Comparison of ENCODE assay signal across 8 cellular contexts in the genomic region with DNA sequence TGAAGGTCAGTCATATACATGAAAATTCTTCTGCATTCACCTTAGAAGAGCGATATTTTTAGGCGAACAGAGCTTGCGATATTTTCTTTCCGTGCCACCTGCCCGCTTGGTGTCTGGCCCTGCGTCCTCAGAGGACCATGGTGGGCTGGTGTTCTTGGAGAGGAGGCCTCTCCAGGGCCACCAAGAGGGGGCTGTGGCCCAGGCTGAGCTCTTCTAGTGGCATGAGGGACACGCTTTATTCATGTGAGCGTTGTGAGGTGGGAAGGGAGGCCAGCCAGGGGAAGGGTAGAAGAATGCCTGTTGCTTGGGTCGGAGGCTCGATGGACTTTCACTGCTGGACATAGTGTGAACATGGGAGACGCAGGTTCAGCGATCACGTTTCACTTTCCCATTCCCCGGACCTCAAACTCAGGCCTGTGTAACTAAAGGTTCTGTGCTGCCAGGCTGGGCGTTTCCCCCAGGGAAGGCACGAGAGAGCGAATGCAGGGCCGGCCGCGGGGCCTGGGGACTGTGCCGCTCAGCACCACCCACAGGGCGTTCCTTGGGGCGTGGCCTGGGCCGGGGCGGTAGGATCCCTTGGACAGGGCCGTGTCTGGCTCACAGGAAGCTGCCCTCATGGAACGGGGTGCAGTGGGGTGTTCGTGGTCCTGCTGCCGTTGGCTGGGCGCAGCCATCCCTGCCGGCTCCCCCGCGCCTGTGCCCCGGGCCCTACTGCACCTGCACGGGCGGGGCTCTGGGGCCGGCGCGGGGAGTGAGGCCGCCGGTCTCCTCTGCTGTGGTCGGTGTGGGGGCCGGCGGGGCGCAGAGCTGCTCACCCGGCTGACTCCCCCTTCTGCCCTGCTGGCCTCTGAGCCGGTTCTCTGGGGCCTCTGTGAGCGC. TPM values are rescaled to one million over a fixed set of nuclear protein-coding genes. Genes with fewer than 3 reads are reported as not detected.
DNase-seq lines count a peak whose midpoint lies in the region; ATAC-seq lines count a peak whose summit lies in the region.

No MANE protein-coding gene starts in this region.

- H2BK5ac ChIP-seq in mesendoderm (ENCODE audit: low read length) = no peak overlapping the region

- H3K36me3 Mint-ChIP-seq in activated CD8-positive, alpha-beta T cell treated with anti-CD3 and anti-CD28 coated beads, Interleukin-2, amount 10 ng/mL, durations not matched to agents 7 days and 5 days (ENCODE audit: low read depth) = no peaks in the 10 kb centered on the region
- H3K36me3 Mint-ChIP-seq in effector memory CD8-positive, alpha-beta T cell (ENCODE audit: insufficient read depth) = peaks cover 20% of the 10 kb centered on the region

- H3K79me2 ChIP-seq in mesendoderm (ENCODE audit: control insufficient read depth, insufficient read depth, low read length) = no peaks in the 10 kb centered on the region

- no peak overlapping the region for H2BK120ac ChIP-seq in mesendoderm (ENCODE audit: low read depth, low read length)

- H3K9ac ChIP-seq in mesendoderm (ENCODE audit: low read length) = peak overlapping the region; percentile 50

- peaks cover 14% of the 10 kb centered on the region for H3K27me3 Mint-ChIP-seq in activated CD8-positive, alpha-beta T cell treated with anti-CD3 and anti-CD28 coated beads, Interleukin-2, amount 10 ng/mL, durations not matched to agents 7 days and 5 days (ENCODE audit: low read depth)
- H3K27me3 Mint-ChIP-seq in effector memory CD8-positive, alpha-beta T cell = no peaks in the 10 kb centered on the region

- H3K23ac ChIP-seq in mesendoderm (ENCODE audit: low read length) = no peak overlapping the region

- CTCF ChIA-PET in activated CD8-positive, alpha-beta T cell treated with anti-CD3 and anti-CD28 coated beads, Interleukin-2, amount 10 ng/mL, durations not matched to agents 7 days and 5 days (lab: Charles Lee) = interaction anchor here (0.5 to 1.4 kb wide), 4 partner anchors 82 to 259 kb away, joined by 3 to 4 read pairs (median 3); no protein-coding TSS in a partner anchor

- no CpG with 5 or more reads among the region's 48 CpGs for WGBS in mesendoderm (ENCODE audit: extremely low coverage, insufficient coverage, low lambda C conversion rate)

- no peak overlapping the region for H3K27ac ChIP-seq in mesendoderm (ENCODE audit: low read depth, low read length)

- no peaks in the 10 kb centered on the region for H3K79me1 ChIP-seq in mesendoderm (ENCODE audit: low read length)

- no peaks in the 10 kb centered on the region for H3K9me3 Mint-ChIP-seq in activated CD8-positive, alpha-beta T cell treated with anti-CD3 and anti-CD28 coated beads, Interleukin-2, amount 10 ng/mL, durations not matched to agents 7 days and 5 days (ENCODE audit: insufficient read depth)
- H3K9me3 Mint-ChIP-seq in effector memory CD8-positive, alpha-beta T cell = no peaks in the 10 kb centered on the region

- no peak overlapping the region for H3K18ac ChIP-seq in mesendoderm (ENCODE audit: low read length)

- H3K4me2 ChIP-seq in mesendoderm (ENCODE audit: low read length) = peak overlapping the region; percentile 87

- H3K36me3 ChIP-seq in mesendoderm (ENCODE audit: control insufficient read depth, insufficient read depth, low read length) = no peaks in the 10 kb centered on the region

- no peak overlapping the region for H2AK5ac ChIP-seq in mesendoderm (ENCODE audit: low read length)

- peak; percentile 90 for DNase-seq in AG08396 (ENCODE audit: low spot score)
- DNase-seq in NCI-H526 (lab: John Stamatoyannopoulos, UW) = peak; percentile 23 to 90
- DNase-seq in activated CD8-positive, alpha-beta T cell treated with anti-CD3 and anti-CD28 coated beads, Interleukin-2, amount 10 ng/mL, durations not matched to agents 7 days and 5 days = peak; percentile 87
- DNase-seq in effector memory CD8-positive, alpha-beta T cell = peak; percentile 80 to 81 (median 81)
- peak; percentile 55 for DNase-seq in mesendoderm
- peak; percentile 70 for DNase-seq in stimulated activated CD8-positive, alpha-beta memory T cell treated with anti-CD3 and anti-CD28 coated beads, Interleukin-15, amount 100 ng/mL, for 1 hour (ENCODE audit: low read depth)

- H3K27ac Mint-ChIP-seq in activated CD8-positive, alpha-beta T cell treated with anti-CD3 and anti-CD28 coated beads, Interleukin-2, amount 10 ng/mL, durations not matched to agents 7 days and 5 days = peak overlapping the region; percentile 98
- peak overlapping the region; percentile 99 for H3K27ac Mint-ChIP-seq in effector memory CD8-positive, alpha-beta T cell

- no peak overlapping the region for H4K8ac ChIP-seq in mesendoderm (ENCODE audit: low read depth, low read length)

- H3K4me3 Mint-ChIP-seq in activated CD8-positive, alpha-beta T cell treated with anti-CD3 and anti-CD28 coated beads, Interleukin-2, amount 10 ng/mL, durations not matched to agents 7 days and 5 days = peak overlapping the region; percentile 96
- peak overlapping the region; percentile 84 to 99 for H3K4me3 Mint-ChIP-seq in effector memory CD8-positive, alpha-beta T cell

- H3K27me3 ChIP-seq in mesendoderm (ENCODE audit: insufficient read depth, low read length, poor library complexity) = peaks cover 6% of the 10 kb centered on the region

- ATAC-seq in GM18909 (IDR thresholded peaks at IDR 0.05; ENCODE audit: poor library complexity, unreplicated experiment) = peak; percentile 90
- ATAC-seq in HG03139 (IDR thresholded peaks at IDR 0.05; ENCODE audit: unreplicated experiment) = peak; percentile 79
- peak; percentile 95 for ATAC-seq in activated CD8-positive, alpha-beta T cell treated with anti-CD3 and anti-CD28 coated beads, Interleukin-2, amount 10 ng/mL, durations not matched to agents 7 days and 5 days
- ATAC-seq in effector memory CD8-positive, alpha-beta T cell (replicated peaks) = peak; percentile 82

- peak overlapping the region; percentile 80 for H3K56ac ChIP-seq in mesendoderm (ENCODE audit: low read length)

- no peaks in the 10 kb centered on the region for H3K4me1 ChIP-seq in mesendoderm (ENCODE audit: control insufficient read depth, low read depth, low read length)

- peaks cover 19% of the 10 kb centered on the region for H3K4me1 Mint-ChIP-seq in activated CD8-positive, alpha-beta T cell treated with anti-CD3 and anti-CD28 coated beads, Interleukin-2, amount 10 ng/mL, durations not matched to agents 7 days and 5 days (ENCODE audit: low read depth)
- H3K4me1 Mint-ChIP-seq in effector memory CD8-positive, alpha-beta T cell (ENCODE audit: low read depth in 2 of 2) = peaks cover 24 to 29% of the 10 kb centered on the region in 2 donors

- H3K4ac ChIP-seq in mesendoderm (ENCODE audit: low read depth, low read length) = no peak overlapping the region

- H4K5ac ChIP-seq in mesendoderm (ENCODE audit: low read length) = no peak overlapping the region

- H3K4me3 ChIP-seq in mesendoderm (ENCODE audit: low read length) = peak overlapping the region; percentile 24

- POLR2A ChIA-PET in activated CD8-positive, alpha-beta T cell treated with anti-CD3 and anti-CD28 coated beads, Interleukin-2, amount 10 ng/mL, durations not matched to agents 7 days and 5 days (lab: Charles Lee) = interaction anchor here (0.6 to 1.6 kb wide), 6 partner anchors 22 to 280 kb away, joined by 3 to 4 read pairs (median 3); partner anchors contain the start of gene CLPTM1L

- H2BK15ac ChIP-seq in mesendoderm (replicated peaks; ENCODE audit: low read depth) = no peak overlapping the region

RNA-seq across cellular contexts. Expression of gene CLPTM1L, which starts 40.7 kb away (rescaled TPM):
- total RNA-seq in activated CD8-positive, alpha-beta T cell treated with anti-CD3 and anti-CD28 coated beads, Interleukin-2, amount 10 ng/mL, durations not matched to agents 7 days and 5 days = 10 to 100 TPM; 80.0 to 83.8 TPM
- 78.0 TPM for polyA plus RNA-seq in mesendoderm (2013, experiment 1 of 2)
- 78.4 TPM for polyA plus RNA-seq in mesendoderm (2013, experiment 2 of 2)

RNA-seq across cellular contexts. Expression of gene SLC6A3, which starts 59.6 kb away (rescaled TPM):
- not detected for total RNA-seq in activated CD8-positive, alpha-beta T cell treated with anti-CD3 and anti-CD28 coated beads, Interleukin-2, amount 10 ng/mL, durations not matched to agents 7 days and 5 days
- polyA plus RNA-seq in mesendoderm (2013, experiment 1 of 2) = 0.15 TPM
- 0.11 TPM for polyA plus RNA-seq in mesendoderm (2013, experiment 2 of 2)
